ENCODE assay signal across 27 cellular contexts in genomic region chr1:159200759-159201158, GRCh38. TPM values are rescaled to one million over a fixed set of nuclear protein-coding genes. Genes with fewer than 3 reads are reported as not detected.
DNase-seq lines count a peak whose midpoint lies in the region; ATAC-seq and TF ChIP-seq lines count a peak whose summit lies in the region.
"Had no signal": no experiment of that assay in that cellular context is flagged by ENCODE, and none has a peak within 500 bp of the region (broad histone marks: within the 10 kb centered on the region; RNA-seq: fewer than 3 reads in every experiment).

No MANE protein-coding gene starts in this region.

- WGBS in right cardiac atrium, result 74% methylated on average over 18 of the region's 18 CpGs

- in situ Hi-C loops in KBM-7 (cut with MboI; ENCODE audit: low pct_unique_long_range_greater_than_20kb, low sequenced_read_pairs), result no loop called here

- peak overlapping the region; percentile 21 for H3K4me3 ChIP-seq in left ventricle myocardium inferior
- no peak overlapping the region for H3K4me3 ChIP-seq in right cardiac atrium (ENCODE audit: low read length)
- no peak overlapping the region for H3K4me3 ChIP-seq in NB4 (ENCODE audit: low read depth, low read length)
- H3K4me3 ChIP-seq in upper lobe of right lung, result peak overlapping the region; percentile 30
- H3K4me3 ChIP-seq: A549, GM12878, GM23338, HAP-1, SJSA1 had no signal

- ATAC-seq in right cardiac atrium, result no peak
- ATAC-seq in upper lobe of right lung, result no peak
- ATAC-seq in activated CD4-positive, CD25-positive, alpha-beta regulatory T cell treated with anti-CD3 and anti-CD28 coated beads, Interleukin-2, amount 50 U/mL, for 24 hours, result no peak
- ATAC-seq: A549, GM12878, GM23338 had no signal

- intact Hi-C loops in left ventricle myocardium inferior (cut with micrococcal nuclease) (no loop called here), right cardiac atrium (cut with DNase I) (loop anchor here in 2 of 4 donors (5.0 kb wide), 2 partner anchors 38 to 43 kb away; no protein-coding TSS in a partner anchor), upper lobe of right lung (cut with DNase I) (no loop called here)

- no peaks in the 10 kb centered on the region for H3K4me1 ChIP-seq in left ventricle myocardium inferior
- no peaks in the 10 kb centered on the region for H3K4me1 ChIP-seq in right cardiac atrium (ENCODE audit: control insufficient read depth, insufficient read depth, low read length)
- H3K4me1 ChIP-seq in upper lobe of right lung, result no peaks in the 10 kb centered on the region
- H3K4me1 ChIP-seq: A549, Caco-2, HAP-1, Peyer's patch, SJSA1 had no signal

- peaks cover 17% of the 10 kb centered on the region for H3K9me3 Mint-ChIP-seq in glutamatergic neuron (ENCODE audit: unreplicated experiment)
- H3K9me3 Mint-ChIP-seq: GM23338 had no signal

- H3K27ac ChIP-seq in left ventricle myocardium inferior (replicated peaks), result no peak overlapping the region
- H3K27ac ChIP-seq in right cardiac atrium (ENCODE audit: low read length), result no peak overlapping the region
- no peak overlapping the region for H3K27ac ChIP-seq in upper lobe of right lung
- H3K27ac ChIP-seq: A549, Peyer's patch, SJSA1 had no signal

- H3K27me3 Mint-ChIP-seq in glutamatergic neuron (ENCODE audit: unreplicated experiment), result peaks cover 15% of the 10 kb centered on the region

- H3K27me3 ChIP-seq in left ventricle myocardium inferior (ENCODE audit: low read depth) (peaks cover 95% of the 10 kb centered on the region), right cardiac atrium (ENCODE audit: control insufficient read depth, insufficient read depth) (no peaks in the 10 kb centered on the region), upper lobe of right lung (no peaks in the 10 kb centered on the region)
- H3K27me3 ChIP-seq: Peyer's patch, SJSA1 had no signal

- H3K36me3 ChIP-seq in left ventricle myocardium inferior, result no peaks in the 10 kb centered on the region
- H3K36me3 ChIP-seq in upper lobe of right lung, result no peaks in the 10 kb centered on the region
- H3K36me3 ChIP-seq: HAP-1, Peyer's patch, SJSA1 had no signal

- TF ChIP-seq CTCF in left ventricle myocardium inferior (IDR thresholded peaks at IDR 0.05; ENCODE audit: borderline replicate concordance), result no peak
- TF ChIP-seq CTCF in NB4 (IDR thresholded peaks at IDR 0.05; ENCODE audit: low read depth, low read length), result no peak
- TF ChIP-seq CTCF in glutamatergic neuron (IDR thresholded peaks at IDR 0.05; ENCODE audit: partially characterized antibody, unreplicated experiment), result no peak
- TF ChIP-seq CTCF in upper lobe of right lung (IDR thresholded peaks at IDR 0.05), result no peak

- TF ChIP-seq POLR2A in NB4 (IDR thresholded peaks at IDR 0.05; ENCODE audit: extremely low read depth, insufficient read length), result no peak

- no peak overlapping the region for H3K4me3 Mint-ChIP-seq in glutamatergic neuron (ENCODE audit: unreplicated experiment)
- H3K4me3 Mint-ChIP-seq: B cell; CD4-positive, CD25-positive, alpha-beta regulatory T cell; GM23338 had no signal

- DNase-seq in left ventricle myocardium inferior (no peak), right cardiac atrium (no peak), NB4 (ENCODE audit: low read depth) (peak; percentile 54), glutamatergic neuron (no peak), upper lobe of right lung (no peak), NCI-H510A treated with DMSO at 0.1 percent for 48 hours (lab: John Stamatoyannopoulos, UW) (no peak), KBM-7 (no peak)
- DNase-seq: Caco-2; CD4-positive, CD25-positive, alpha-beta regulatory T cell; DMS 273 treated with DMSO at 0.1 percent for 48 hours; DMS79 treated with DMSO at 0.1 percent for 48 hours; KG1; NCI-H1048; NCI-H1417 treated with DMSO at 0.1 percent for 48 hours; NCI-H187 treated with DMSO at 0.1 percent for 48 hours; NCI-H2107; NCI-H2227 treated with DMSO at 0.1 percent for 48 hours; NCI-H524; NCI-H82; Peyer's patch had no signal

- peak overlapping the region; percentile 8 for H3K27ac Mint-ChIP-seq in glutamatergic neuron (ENCODE audit: unreplicated experiment)
- H3K27ac Mint-ChIP-seq: B cell; CD4-positive, CD25-positive, alpha-beta regulatory T cell; GM23338 had no signal

- H3K36me3 Mint-ChIP-seq in glutamatergic neuron (ENCODE audit: unreplicated experiment), result peaks cover 16% of the 10 kb centered on the region
- H3K36me3 Mint-ChIP-seq: CD4-positive, CD25-positive, alpha-beta regulatory T cell had no signal

- H3K9me3 ChIP-seq in left ventricle myocardium inferior (replicated peaks) (no peaks in the 10 kb centered on the region), right cardiac atrium (ENCODE audit: control insufficient read depth, low read length) (no peaks in the 10 kb centered on the region), upper lobe of right lung (no peaks in the 10 kb centered on the region)
- H3K9me3 ChIP-seq: A549, Caco-2, HAP-1, Peyer's patch, SJSA1 had no signal

- peaks cover 37% of the 10 kb centered on the region for H3K4me1 Mint-ChIP-seq in glutamatergic neuron (ENCODE audit: low read depth, unreplicated experiment)
- H3K4me1 Mint-ChIP-seq: B cell had no signal

RNA-seq across cellular contexts. Expression of gene ACKR1, which starts 3.9 kb away (rescaled TPM):
- total RNA-seq in left ventricle myocardium inferior, result 10.9 TPM
- 10 to 100 TPM in 1 of 4 donors, 1 to 10 TPM in 3; 2.7 to 17.9 (median 4.0) TPM for total RNA-seq in right cardiac atrium
- polyA plus RNA-seq in right cardiac atrium, result 13.1 TPM
- 13.5 TPM for total RNA-seq in glutamatergic neuron (ENCODE audit: unreplicated experiment)
- 146 TPM for total RNA-seq in upper lobe of right lung
- total RNA-seq: B cell; Caco-2; CD4-positive, CD25-positive, alpha-beta regulatory T cell; GM23338; SJSA1 had no signal
- polyA plus RNA-seq: A549; CD4-positive, CD25-positive, alpha-beta regulatory T cell had no signal

RNA-seq across cellular contexts. Expression of gene CADM3, which starts 29.3 kb away (rescaled TPM):
- 3.7 TPM for total RNA-seq in left ventricle myocardium inferior
- 10 to 100 TPM in 2 of 4 donors, 1 to 10 TPM in 2; 6.1 to 13.2 (median 8.7) TPM for total RNA-seq in right cardiac atrium
- 9.0 TPM for polyA plus RNA-seq in right cardiac atrium
- total RNA-seq in glutamatergic neuron (ENCODE audit: unreplicated experiment), result 165 TPM
- 1.7 TPM for total RNA-seq in upper lobe of right lung
- total RNA-seq: Caco-2; CD4-positive, CD25-positive, alpha-beta regulatory T cell; GM12878; SJSA1 had no signal
- polyA plus RNA-seq: CD4-positive, CD25-positive, alpha-beta regulatory T cell had no signal

Comparison
In these comparisons a context has a peak if more than half of its experiments do, and no peak if none do; other contexts are left out.
1. H3K4me3 ChIP-seq: peak in left ventricle myocardium inferior (single experiment) and upper lobe of right lung (single experiment); none in right cardiac atrium (single experiment) and NB4 (single experiment).
2. RNA of gene CADM3, which starts 29.3 kb away (total RNA-seq): 165 TPM in glutamatergic neuron (single experiment); 6.1 to 13.2 TPM in right cardiac atrium, 3.7 TPM in left ventricle myocardium inferior (single experiment) and 1.7 TPM in upper lobe of right lung (single experiment); every median in the first group is over 10 times any median in the second.